In genomic region chr20:55782861-55783260, GRCh38 we compare ENCODE assay signal across 13 cellular contexts.
"Had no signal": no experiment of that assay in that cellular context is flagged by ENCODE, and none has a peak within 500 bp of the region (broad histone marks: within the 10 kb centered on the region; RNA-seq: fewer than 3 reads in every experiment).

No MANE protein-coding gene starts in this region.

- H3K36me3 ChIP-seq: neural progenitor cell, thoracic aorta had no signal

- DNase-seq: activated naive CD4-positive, alpha-beta T cell; activated naive CD8-positive, alpha-beta T cell treated with anti-CD3 and anti-CD28 coated beads, Interleukin-2, amount 10 ng/mL, durations not matched to agents 7 days and 5 days; anterior cingulate cortex; effector memory CD8-positive, alpha-beta T cell; head of caudate nucleus; left colon; midbrain; stimulated activated CD4-positive, alpha-beta T cell treated with anti-CD3 and anti-CD28 coated beads, Interleukin-1b, Interleukin-23, amount 100 ng/mL, for 48 hours; stimulated activated naive CD8-positive, alpha-beta T cell treated with anti-CD3 and anti-CD28 coated beads, Interleukin-15, amount 100 ng/mL, for 72 hours had no signal

- H3K27ac ChIP-seq: neural progenitor cell, thoracic aorta had no signal

- ATAC-seq: effector memory CD8-positive, alpha-beta T cell; left colon; stimulated activated naive CD8-positive, alpha-beta T cell treated with anti-CD3 and anti-CD28 coated beads, Interleukin-15, amount 100 ng/mL, for 72 hours had no signal

- H3K9me3 ChIP-seq: thoracic aorta had no signal

- H3K4me3 ChIP-seq: neural progenitor cell, thoracic aorta had no signal

- H3K27me3 ChIP-seq: neural progenitor cell had no signal

- H3K4me1 ChIP-seq: neural progenitor cell had no signal

- FAIRE-seq: frontal cortex, islet of Langerhans had no signal

- H3K9ac ChIP-seq: neural progenitor cell had no signal

- H2AFZ ChIP-seq: neural progenitor cell had no signal

- H3K4me2 ChIP-seq: neural progenitor cell had no signal
